ENCODE assay signal across 22 cellular contexts in the genomic region with DNA sequence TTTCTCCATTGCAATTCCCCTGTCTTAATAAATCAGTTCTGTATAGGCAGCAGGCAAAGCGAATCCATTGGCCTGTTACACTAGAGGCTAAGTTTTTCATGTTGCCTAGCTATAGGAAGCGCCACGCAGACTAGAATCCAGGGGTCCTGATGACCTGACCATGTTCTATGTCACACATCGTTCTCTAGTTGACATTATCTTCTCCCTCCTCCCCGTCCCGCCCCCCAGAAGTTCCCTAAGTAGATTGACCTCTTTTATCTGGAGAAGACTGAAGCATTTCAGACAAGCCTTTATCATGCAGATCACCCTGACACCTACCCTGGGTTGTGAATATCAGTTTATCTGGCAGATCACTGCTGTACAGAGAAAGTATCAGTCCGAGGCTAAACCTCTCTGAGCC. TPM values are rescaled to one million over a fixed set of nuclear protein-coding genes. Genes with fewer than 3 reads are reported as not detected.
DNase-seq lines count a peak whose midpoint lies in the region; ATAC-seq, FAIRE-seq and TF ChIP-seq lines count a peak whose summit lies in the region.
"Had no signal": no experiment of that assay in that cellular context is flagged by ENCODE, and none has a peak within 500 bp of the region (broad histone marks: within the 10 kb centered on the region; RNA-seq: fewer than 3 reads in every experiment).

No MANE protein-coding gene starts in this region.

- H3K4me1 Mint-ChIP-seq in Calu3 (ENCODE audit: low read depth, unreplicated experiment): peaks cover 10% of the 10 kb centered on the region
- peaks cover 5% of the 10 kb centered on the region for H3K4me1 Mint-ChIP-seq in stimulated activated naive CD8-positive, alpha-beta T cell treated with anti-CD3 and anti-CD28 coated beads, Interleukin-15, amount 100 ng/mL, for 72 hours

- H3K9me3 ChIP-seq in K562 (replicated peaks; ENCODE audit: control insufficient read depth, insufficient read depth, low read depth, low read length) (no peaks in the 10 kb centered on the region), iPS-20b (ENCODE audit: insufficient read depth, low read depth, low read length) (no peaks in the 10 kb centered on the region), neuronal stem cell (replicated peaks in 1 of 2; ENCODE audit: control insufficient read depth in 2 of 2, insufficient read depth in 1 of 2, low read depth in 1 of 2, low read length in 2 of 2) (no peaks in the 10 kb centered on the region), colonic mucosa (no peaks in the 10 kb centered on the region)
- H3K9me3 ChIP-seq: BLaER1 treated with 17β-estradiol and CSF1 and Interleukin-3, amounts not matched to agents 10 nM and 100 nM; Peyer's patch had no signal

- H3K79me2 ChIP-seq in K562 (ENCODE audit: control insufficient read depth, insufficient read depth, low read length): no peaks in the 10 kb centered on the region

- H4K20me1 ChIP-seq in K562 (replicated peaks; ENCODE audit: control insufficient read depth, insufficient read depth, low read length): no peaks in the 10 kb centered on the region
- H4K20me1 ChIP-seq: BLaER1 treated with 17β-estradiol and CSF1 and Interleukin-3, amounts not matched to agents 10 nM and 100 nM had no signal

- no peaks in the 10 kb centered on the region for H3K27me3 Mint-ChIP-seq in Calu3 (ENCODE audit: unreplicated experiment)
- H3K27me3 Mint-ChIP-seq in stimulated activated naive CD8-positive, alpha-beta T cell treated with anti-CD3 and anti-CD28 coated beads, Interleukin-15, amount 100 ng/mL, for 72 hours: peaks cover 5% of the 10 kb centered on the region

- H3K4me1 ChIP-seq in K562 (replicated peaks in 1 of 2; ENCODE audit: control insufficient read depth in 2 of 2, insufficient read depth in 2 of 2, low read length in 2 of 2) (peaks cover 0 to 4% of the 10 kb centered on the region in 2 experiments; a peak in 1 of 5 replicates), iPS-20b (ENCODE audit: insufficient read depth, low read length) (peaks cover 3% of the 10 kb centered on the region; the same call in 1 of the 2 replicates), neuronal stem cell (ENCODE audit: control insufficient read depth in 2 of 2, insufficient read depth in 1 of 2, low read depth in 1 of 2, low read length in 2 of 2) (peaks cover 4 to 9% of the 10 kb centered on the region in 2 donors), colonic mucosa (no peaks in the 10 kb centered on the region)

- H3K36me3 ChIP-seq in K562 (ENCODE audit: control insufficient read depth, insufficient read depth, low read length): no peaks in the 10 kb centered on the region
- H3K36me3 ChIP-seq in iPS-20b (ENCODE audit: insufficient read depth, low read depth, low read length): no peaks in the 10 kb centered on the region
- no peaks in the 10 kb centered on the region for H3K36me3 ChIP-seq in neuronal stem cell (replicated peaks in 1 of 2; ENCODE audit: control insufficient read depth in 2 of 2, insufficient read depth in 2 of 2, low read length in 2 of 2)
- H3K36me3 ChIP-seq in colonic mucosa: no peaks in the 10 kb centered on the region
- H3K36me3 ChIP-seq: BLaER1 treated with 17β-estradiol and CSF1 and Interleukin-3, amounts not matched to agents 10 nM and 100 nM; Peyer's patch had no signal

- no peak overlapping the region for H3K18ac ChIP-seq in neuronal stem cell (ENCODE audit: low read length)

- H3K27ac ChIP-seq in K562 (ENCODE audit: extremely low read depth, low read depth, low read length) (no peak overlapping the region), iPS-20b (ENCODE audit: low read length) (no peak overlapping the region), neuronal stem cell (replicated peaks; ENCODE audit: low read length) (no peak overlapping the region), colonic mucosa (no peak overlapping the region)
- H3K27ac ChIP-seq: BLaER1 treated with 17β-estradiol and CSF1 and Interleukin-3, amounts not matched to agents 10 nM and 100 nM; Peyer's patch had no signal

- no peak overlapping the region for H3K4ac ChIP-seq in neuronal stem cell (ENCODE audit: low read length)

- no peaks in the 10 kb centered on the region for H3K36me3 Mint-ChIP-seq in Calu3 (ENCODE audit: insufficient read depth, unreplicated experiment)
- H3K36me3 Mint-ChIP-seq: CD8-positive, alpha-beta T cell had no signal

- no peak for TF ChIP-seq EP300 in K562 (IDR thresholded peaks at IDR 0.05; ENCODE audit: low read length)

- no peak overlapping the region for H4K91ac ChIP-seq in neuronal stem cell (ENCODE audit: low read depth, low read length, poor library complexity)

- TF ChIP-seq CTCF in Calu3 (IDR thresholded peaks at IDR 0.05; ENCODE audit: unreplicated experiment) (no peak), K562 (IDR thresholded peaks at IDR 0.05 in 2 of 3, conservative IDR thresholded peaks at IDR 0.05 in 1 of 3; ENCODE audit: insufficient read depth in 2 of 3, low read depth in 1 of 3, low read length in 3 of 3) (no peak), colonic mucosa (IDR thresholded peaks at IDR 0.05) (no peak)

- H3K9ac ChIP-seq in K562 (ENCODE audit: insufficient read depth in 1 of 2, low read depth in 2 of 2, low read length in 2 of 2) (no peak overlapping the region), iPS-20b (ENCODE audit: low read depth, low read length) (no peak overlapping the region), neuronal stem cell (ENCODE audit: low read depth, low read length, poor library complexity) (no peak overlapping the region), colonic mucosa (ENCODE audit: low read depth in 2 of 2, low read length in 2 of 2) (no peak overlapping the region)
- H3K9ac ChIP-seq: BLaER1 treated with 17β-estradiol and CSF1 and Interleukin-3, amounts not matched to agents 10 nM and 100 nM had no signal

- no peak overlapping the region for H2BK5ac ChIP-seq in neuronal stem cell (ENCODE audit: low read length)

- H3K4me3 Mint-ChIP-seq in Calu3 (ENCODE audit: low read depth, unreplicated experiment): no peak overlapping the region
- H3K4me3 Mint-ChIP-seq in stimulated activated naive CD8-positive, alpha-beta T cell treated with anti-CD3 and anti-CD28 coated beads, Interleukin-15, amount 100 ng/mL, for 72 hours: no peak overlapping the region
- H3K4me3 Mint-ChIP-seq: CD8-positive, alpha-beta T cell had no signal

- no peak for DNase-seq in Calu3
- DNase-seq in K562 (ENCODE audit: extremely low read depth in 1 of 4, low spot score in 3 of 4): no peak
- DNase-seq in neuronal stem cell (ENCODE audit: low spot score): no peak
- DNase-seq in stimulated activated naive CD8-positive, alpha-beta T cell treated with anti-CD3 and anti-CD28 coated beads, Interleukin-15, amount 100 ng/mL, for 72 hours: no peak
- DNase-seq in NCI-H187 treated with DMSO at 0.1 percent for 48 hours (lab: John Stamatoyannopoulos, UW): no peak
- no peak for DNase-seq in colonic mucosa
- DNase-seq: 8988T; CD8-positive, alpha-beta T cell; EL; H9; KG1; NCI-H1092; NCI-H1436; NCI-H2029; NCI-H2171; NCI-H345; NCI-H524; NCI-H774; Peyer's patch had no signal

- WGBS in K562 (ENCODE audit: insufficient coverage, low coverage, missing lambda C conversion rate): 8% methylated on average over 7 of the region's 7 CpGs
- no CpG with 5 or more reads among the region's 7 CpGs for WGBS in neuronal stem cell (ENCODE audit: extremely low coverage in 2 of 2, insufficient read length in 2 of 2, insufficient replicate concordance in 1 of 2), 2 donors

- no peaks in the 10 kb centered on the region for H3K9me1 ChIP-seq in K562 (ENCODE audit: control insufficient read depth, insufficient read depth, low read length)

- no peak overlapping the region for H2BK15ac ChIP-seq in neuronal stem cell (ENCODE audit: low read length)

- H2BK12ac ChIP-seq in neuronal stem cell (ENCODE audit: low read length): no peak overlapping the region

- peaks cover 0 to 7% of the 10 kb centered on the region in 2 experiments; a peak in 2 of 5 replicates for H3K27me3 ChIP-seq in K562 (ENCODE audit: control insufficient read depth in 2 of 2, insufficient read depth in 2 of 2, low read length in 2 of 2)
- no peaks in the 10 kb centered on the region for H3K27me3 ChIP-seq in iPS-20b (ENCODE audit: insufficient read depth, low read length)
- peaks cover 0 to 26% (median 0%) of the 10 kb centered on the region in 3 experiments for H3K27me3 ChIP-seq in neuronal stem cell (ENCODE audit: control insufficient read depth in 3 of 3, insufficient read depth in 3 of 3, low read depth in 1 of 3, low read length in 3 of 3)
- no peaks in the 10 kb centered on the region for H3K27me3 ChIP-seq in colonic mucosa
- H3K27me3 ChIP-seq: BLaER1 treated with 17β-estradiol and CSF1 and Interleukin-3, amounts not matched to agents 10 nM and 100 nM; Peyer's patch had no signal

- H3K4me2 ChIP-seq in K562 (ENCODE audit: insufficient read depth, low read length): no peak overlapping the region
- no peak overlapping the region for H3K4me2 ChIP-seq in neuronal stem cell (ENCODE audit: insufficient read depth, low read length, poor library complexity, severe bottlenecking)
- H3K4me2 ChIP-seq: BLaER1 treated with 17β-estradiol and CSF1 and Interleukin-3, amounts not matched to agents 10 nM and 100 nM had no signal

- TF ChIP-seq RAD21 in K562 (CRISPR knock-in tag; conservative IDR thresholded peaks at IDR 0.05 in 1 of 2, IDR thresholded peaks at IDR 0.05 in 1 of 2): no peak

- POLR2A ChIA-PET in K562 (lab: Yijun Ruan, JAX): interaction anchor here (1.2 to 1.3 kb wide), 2 partner anchors 21 to 194 kb away, joined by 3 to 4 read pairs; no protein-coding TSS in a partner anchor

- H3K4me3 ChIP-seq in K562 (no peak overlapping the region), iPS-20b (ENCODE audit: low read length) (peak overlapping the region; percentile 28; the same call in 1 of the 2 replicates), neuronal stem cell (ENCODE audit: low read length in 2 of 2) (no peak overlapping the region), colonic mucosa (no peak overlapping the region)
- H3K4me3 ChIP-seq: BLaER1 treated with 17β-estradiol and CSF1 and Interleukin-3, amounts not matched to agents 10 nM and 100 nM; Peyer's patch had no signal

- H2AK5ac ChIP-seq in neuronal stem cell (ENCODE audit: low read depth, low read length): no peak overlapping the region

- intact Hi-C loops in Calu3 (cut with micrococcal nuclease; ENCODE audit: unreplicated experiment) (loop anchor here (10.0 kb wide), 1 partner anchor 555 kb away; no protein-coding TSS in a partner anchor), K562 (cut with micrococcal nuclease) (no loop called here), colonic mucosa (cut with DNase I) (no loop called here)

- in situ Hi-C loops in K562 (cut with MboI): no loop called here

- H3K79me1 ChIP-seq in neuronal stem cell (ENCODE audit: low read depth, low read length): no peaks in the 10 kb centered on the region

- TF ChIP-seq POLR2A in K562 (conservative IDR thresholded peaks at IDR 0.05): no peak

- BruUV-seq in Calu3 (replicated peaks; lab: Mats Ljungman, UMichigan) (no TSS peak), K562 (replicated peaks; lab: Mats Ljungman, UMichigan) (no TSS peak)

- H3K9me3 Mint-ChIP-seq in Calu3 (ENCODE audit: low read depth, unreplicated experiment): no peaks in the 10 kb centered on the region
- no peaks in the 10 kb centered on the region for H3K9me3 Mint-ChIP-seq in stimulated activated naive CD8-positive, alpha-beta T cell treated with anti-CD3 and anti-CD28 coated beads, Interleukin-15, amount 100 ng/mL, for 72 hours
- H3K9me3 Mint-ChIP-seq: CD8-positive, alpha-beta T cell; H9 had no signal

- CTCF ChIA-PET in Calu3 (lab: Charles Lee): interaction anchor here (0.7 kb wide), 1 partner anchor 9 kb away, joined by 3 read pairs; no protein-coding TSS in a partner anchor
- CTCF ChIA-PET in K562 (lab: Yijun Ruan, JAX; ENCODE audit: low intra/inter-chr PET ratio): no interaction called here

- H3K14ac ChIP-seq in neuronal stem cell (ENCODE audit: low read length): no peak overlapping the region

- peak overlapping the region; percentile 5 for H3K27ac Mint-ChIP-seq in Calu3 (ENCODE audit: unreplicated experiment)
- no peak overlapping the region for H3K27ac Mint-ChIP-seq in stimulated activated naive CD8-positive, alpha-beta T cell treated with anti-CD3 and anti-CD28 coated beads, Interleukin-15, amount 100 ng/mL, for 72 hours
- H3K27ac Mint-ChIP-seq: CD8-positive, alpha-beta T cell; H9 had no signal

- ATAC-seq in K562 (peak; percentile 58), GM19395 (IDR thresholded peaks at IDR 0.05; ENCODE audit: unreplicated experiment) (no peak)
- no peak for ATAC-seq in stimulated activated naive CD8-positive, alpha-beta T cell treated with anti-CD3 and anti-CD28 coated beads, Interleukin-15, amount 100 ng/mL, for 72 hours
- ATAC-seq: CD8-positive, alpha-beta T cell had no signal

- no peak overlapping the region for H4K8ac ChIP-seq in neuronal stem cell (ENCODE audit: low read depth, low read length)

- H3K23ac ChIP-seq in neuronal stem cell (ENCODE audit: low read depth, low read length, poor library complexity): no peak overlapping the region

- no peak overlapping the region for H2BK120ac ChIP-seq in neuronal stem cell (ENCODE audit: low read depth, low read length)

- no peak overlapping the region for H2AFZ ChIP-seq in K562 (ENCODE audit: low read depth, low read length)
- peak overlapping the region; percentile 59 for H2AFZ ChIP-seq in neuronal stem cell (ENCODE audit: low read length)

- no peak for FAIRE-seq in K562 (lab: Jason Lieb, UNC)

RNA-seq across cellular contexts. Expression of a gene that starts 22.2 kb away (rescaled TPM):
- total RNA-seq in Calu3 (2022) (9.0 and 13.6 TPM in 2 replicates), K562 (2014; rRNA removed) (8.9 and 9.4 TPM in 2 replicates), K562 (2014; rRNA removed; fragmentation: Illumina TruSeq; extraction: Trizol) (14.4 and 16.7 TPM in 2 replicates), K562 (2015; rRNA removed; fragmentation: Illumina TruSeq; extraction: Trizol) (11.9 and 13.2 TPM in 2 replicates), K562 (2021) (9.0 and 10.2 TPM in 2 replicates), colonic mucosa (10 to 100 TPM; 13.1 to 18.9 TPM)
- total RNA-seq in K562 (2011; cell fraction: chromatin; rRNA removed; ENCODE audit: low replicate concordance): 23.9 and 94.4 TPM in 2 replicates
- total RNA-seq in K562 (2011; cell fraction: nucleolus; rRNA removed): 13.2 and 17.4 TPM in 2 replicates
- 24.4 and 24.5 TPM in 2 replicates for total RNA-seq in K562 (2011; cell fraction: nucleoplasm; rRNA removed)
- polyA plus RNA-seq in K562 (2011; rRNA removed) (8.1 and 9.1 TPM in 2 replicates), K562 (2014; fragmentation: Illumina TruSeq; extraction: Trizol) (8.1 and 8.4 TPM in 2 replicates), K562 (2014; fragmentation: Nextera tagmentation; extraction: Ambion mirVana) (under 1 TPM; 0.52 to 0.84 TPM), K562 (2014; rRNA removed) (5.0 and 5.4 TPM in 2 replicates)
- polyA plus RNA-seq in K562 (2011; cell fraction: cytosol; rRNA removed): 2.1 and 4.4 TPM in 2 replicates
- polyA plus RNA-seq in K562 (2011; cell fraction: nucleus; rRNA removed): 5.3 and 7.1 TPM in 2 replicates
- polyA plus RNA-seq in K562 (2012): 5.6 and 5.7 TPM in 2 replicates
- 31.4 and 41.7 TPM in 2 replicates for polyA minus RNA-seq in K562 (2011; rRNA and poly(A)+ RNA removed)
- 8.6 and 13.1 TPM in 2 replicates for polyA minus RNA-seq in K562 (2011; cell fraction: cytosol; rRNA and poly(A)+ RNA removed)
- 15.1 and 38.3 TPM in 2 replicates for polyA minus RNA-seq in K562 (2011; cell fraction: nucleus; rRNA and poly(A)+ RNA removed)
- polyA plus RNA-seq in neuronal stem cell (2013, experiment 1 of 2): 12.9 TPM
- 12.8 TPM for polyA plus RNA-seq in neuronal stem cell (2013, experiment 2 of 2)
